1 cellular context compared by ENCODE assay signal in genomic region chr17:28940675-28941074, GRCh38.
TF ChIP-seq lines count a peak whose summit lies in the region.

No MANE protein-coding gene starts in this region.

TF ChIP-seq in endothelial cell of umbilical vein, 7 proteins besides CTCF, POLR2A, EP300 and RAD21:
- no peak for TF ChIP-seq EZH2 (IDR thresholded peaks at IDR 0.05; ENCODE audit: borderline replicate concordance, low read depth, low read length, severe bottlenecking)
- no peak for TF ChIP-seq GATA2 (IDR thresholded peaks at IDR 0.05; ENCODE audit: insufficient read depth, insufficient read length, low read depth, low read length)
- TF ChIP-seq MAX (IDR thresholded peaks at IDR 0.05; ENCODE audit: insufficient read depth, insufficient read length) = no peak
- TF ChIP-seq MYC (IDR thresholded peaks at IDR 0.05; ENCODE audit: low read depth, low read length) = no peak
- TF ChIP-seq POLR2AphosphoS5 (IDR thresholded peaks at IDR 0.05; ENCODE audit: insufficient read depth, low read depth, low read length) = no peak
- no peak for TF ChIP-seq JUN (IDR thresholded peaks at IDR 0.05; ENCODE audit: borderline replicate concordance, insufficient read depth, insufficient read length, low read depth)
- no peak for TF ChIP-seq FOS (IDR thresholded peaks at IDR 0.05; ENCODE audit: borderline replicate concordance, insufficient read depth, low read length)
